ENCODE assay signal across 19 cellular contexts in genomic region chr12:77001181-77001758, GRCh38.
DNase-seq lines count a peak whose midpoint lies in the region; ATAC-seq and TF ChIP-seq lines count a peak whose summit lies in the region.
"Had no signal": no experiment of that assay in that cellular context is flagged by ENCODE, and none has a peak within 500 bp of the region (broad histone marks: within the 10 kb centered on the region; RNA-seq: fewer than 3 reads in every experiment).

No MANE protein-coding gene starts in this region.

- H3K27me3 Mint-ChIP-seq in Caco-2 (ENCODE audit: insufficient read depth, unreplicated experiment), result peaks cover 11% of the 10 kb centered on the region
- H3K27me3 Mint-ChIP-seq in WTC11 (ENCODE audit: low read depth), result no peaks in the 10 kb centered on the region

- H3K36me3 Mint-ChIP-seq in Caco-2 (ENCODE audit: insufficient read depth, unreplicated experiment) (no peaks in the 10 kb centered on the region), WTC11 (no peaks in the 10 kb centered on the region)

- TSS peak; percentile 30 for BruUV-seq in Caco-2 (replicated peaks; lab: Mats Ljungman, UMichigan)

- H3K27me3 ChIP-seq in Caco-2 (replicated peaks; ENCODE audit: control insufficient read depth, insufficient read depth, low read length), result no peaks in the 10 kb centered on the region
- no peaks in the 10 kb centered on the region for H3K27me3 ChIP-seq in upper lobe of right lung

- CTCF ChIA-PET in Caco-2 (lab: Charles Lee) (interaction anchor here (0.6 to 1.6 kb wide), 2 partner anchors 10 to 132 kb away, joined by 3 to 40 read pairs; no protein-coding TSS in a partner anchor), WTC11 (lab: Charles Lee) (interaction anchor here (0.7 to 2.3 kb wide), 2 partner anchors 10 to 371 kb away, joined by 3 to 22 read pairs; no protein-coding TSS in a partner anchor)

- peak; percentile 18 for ATAC-seq in WTC11
- ATAC-seq in upper lobe of right lung, result no peak
- ATAC-seq in GM21526 (IDR thresholded peaks at IDR 0.05; ENCODE audit: low FRiP score, unreplicated experiment), result no peak
- ATAC-seq: Panc1 had no signal

- POLR2A ChIA-PET in Caco-2 (lab: Charles Lee), result interaction anchor here (0.5 to 1.2 kb wide), 3 partner anchors 10 to 132 kb away, joined by 3 to 4 read pairs (median 3); no protein-coding TSS in a partner anchor
- POLR2A ChIA-PET in WTC11 (lab: Charles Lee), result no interaction called here

- DNase-seq in Caco-2, result peak; percentile 63
- DNase-seq in NCI-H1092 (lab: John Stamatoyannopoulos, UW), result peak; percentile 18
- DNase-seq in NCI-H2227 (lab: John Stamatoyannopoulos, UW; ENCODE audit: unreplicated experiment), result peak; percentile 63
- no peak for DNase-seq in WTC11 (ENCODE audit: low spot score)
- DNase-seq in DMS53 treated with DMSO at 0.1 percent for 48 hours (lab: John Stamatoyannopoulos, UW; ENCODE audit: unreplicated experiment), result no peak
- no peak for DNase-seq in upper lobe of right lung
- no peak for DNase-seq in AG20443 (ENCODE audit: low spot score)
- DNase-seq: DND-41, GDM1, GOT3, Karpas-422, MM.1S, NCI-H1417 treated with DMSO at 0.1 percent for 48 hours, NCI-H526, Right ventricle myocardium superior, T-helper 2 cell had no signal

- no peaks in the 10 kb centered on the region for H3K36me3 ChIP-seq in Caco-2 (ENCODE audit: control insufficient read depth, insufficient read depth, low read length)
- H3K36me3 ChIP-seq in upper lobe of right lung, result no peaks in the 10 kb centered on the region

- intact Hi-C loops in Caco-2 (cut with micrococcal nuclease; ENCODE audit: unreplicated experiment) (loop anchor here (1.0 kb wide), 1 partner anchor 10 kb away; no protein-coding TSS in a partner anchor), upper lobe of right lung (cut with DNase I) (no loop called here)

- H3K4me1 Mint-ChIP-seq in Caco-2 (ENCODE audit: low read depth, unreplicated experiment) (peaks cover 13% of the 10 kb centered on the region), WTC11 (no peaks in the 10 kb centered on the region)

- H3K9me3 ChIP-seq in Caco-2 (no peaks in the 10 kb centered on the region), upper lobe of right lung (no peaks in the 10 kb centered on the region)

- H3K27ac ChIP-seq in upper lobe of right lung, result no peak overlapping the region
- H3K27ac ChIP-seq: C4-2B had no signal

- H3K27ac Mint-ChIP-seq in Caco-2 (ENCODE audit: unreplicated experiment), result peak overlapping the region; percentile 93
- H3K27ac Mint-ChIP-seq in WTC11, result no peak overlapping the region

- H3K4me3 ChIP-seq in Caco-2 (ENCODE audit: low read depth, low read length) (peak overlapping the region; percentile 35), upper lobe of right lung (no peak overlapping the region)

- H3K4me3 Mint-ChIP-seq in Caco-2 (ENCODE audit: unreplicated experiment), result peak overlapping the region; percentile 98
- no peak overlapping the region for H3K4me3 Mint-ChIP-seq in WTC11

- no peaks in the 10 kb centered on the region for H3K9me3 Mint-ChIP-seq in Caco-2 (ENCODE audit: unreplicated experiment)
- H3K9me3 Mint-ChIP-seq in WTC11, result no peaks in the 10 kb centered on the region

- TF ChIP-seq CTCF in Caco-2 (IDR thresholded peaks at IDR 0.05; ENCODE audit: insufficient read depth in 1 of 2, low read depth in 1 of 2, low read length in 1 of 2, severe bottlenecking in 1 of 2, unreplicated experiment in 1 of 2) (peak in 1 of 2 experiments; percentile 7), WTC11 (IDR thresholded peaks at IDR 0.05) (no peak), upper lobe of right lung (IDR thresholded peaks at IDR 0.05) (no peak)

- H3K4me1 ChIP-seq in Caco-2 (no peaks in the 10 kb centered on the region), upper lobe of right lung (no peaks in the 10 kb centered on the region)

TF ChIP-seq in WTC11, 78 proteins besides CTCF, POLR2A, EP300 and RAD21:
- TF ChIP-seq TEAD4 (CRISPR knock-in tag; IDR thresholded peaks at IDR 0.05) (no peak), ZNF121 (CRISPR knock-in tag; IDR thresholded peaks at IDR 0.05) (no peak), EMX1 (CRISPR knock-in tag; IDR thresholded peaks at IDR 0.05) (no peak), HMGA2 (CRISPR knock-in tag; IDR thresholded peaks at IDR 0.05) (no peak), FOXJ3 (CRISPR knock-in tag; IDR thresholded peaks at IDR 0.05; ENCODE audit: borderline replicate concordance) (no peak), ZNF425 (CRISPR knock-in tag; conservative IDR thresholded peaks at IDR 0.05) (no peak), ZNF138 (CRISPR knock-in tag; conservative IDR thresholded peaks at IDR 0.05) (no peak), ZSCAN18 (CRISPR knock-in tag; IDR thresholded peaks at IDR 0.05) (no peak), NFE2L1 (CRISPR knock-in tag; IDR thresholded peaks at IDR 0.05) (no peak), FOXK1 (CRISPR knock-in tag; IDR thresholded peaks at IDR 0.05) (no peak), NFATC4 (CRISPR knock-in tag; IDR thresholded peaks at IDR 0.05) (no peak), NFYB (CRISPR knock-in tag; conservative IDR thresholded peaks at IDR 0.05; ENCODE audit: low read depth) (no peak), ZNF396 (CRISPR knock-in tag; IDR thresholded peaks at IDR 0.05; ENCODE audit: borderline replicate concordance) (no peak), TEAD1 (CRISPR knock-in tag; IDR thresholded peaks at IDR 0.05) (no peak), ATF1 (CRISPR knock-in tag; IDR thresholded peaks at IDR 0.05) (no peak), ESRRA (CRISPR knock-in tag; IDR thresholded peaks at IDR 0.05; ENCODE audit: borderline replicate concordance) (no peak), NR2C2 (CRISPR knock-in tag; IDR thresholded peaks at IDR 0.05) (no peak), ZNF423 (CRISPR knock-in tag; IDR thresholded peaks at IDR 0.05) (no peak), AR (CRISPR knock-in tag; IDR thresholded peaks at IDR 0.05) (no peak), FOXP1 (CRISPR knock-in tag; IDR thresholded peaks at IDR 0.05; ENCODE audit: borderline replicate concordance) (no peak)

Comparison
In these comparisons a context has a peak if more than half of its experiments do, and no peak if none do; other contexts are left out.
1. DNase-seq: peak in Caco-2 (2 of 2), NCI-H1092 (single experiment) and NCI-H2227 (single experiment); none in WTC11 (single experiment), DMS53 treated with DMSO at 0.1 percent for 48 hours (single experiment), upper lobe of right lung (single experiment) and AG20443 (single experiment).